13 cellular contexts compared by ENCODE assay signal in genomic region chr20:7195704-7196103, GRCh38.
DNase-seq lines count a peak whose midpoint lies in the region; ATAC-seq lines count a peak whose summit lies in the region.
"Had no signal": no experiment of that assay in that cellular context is flagged by ENCODE, and none has a peak within 500 bp of the region (broad histone marks: within the 10 kb centered on the region; RNA-seq: fewer than 3 reads in every experiment).

No MANE protein-coding gene starts in this region.

- no peak for ATAC-seq in GM18907 (IDR thresholded peaks at IDR 0.05; ENCODE audit: unreplicated experiment)

- DNase-seq in H4 (ENCODE audit: low spot score) (peak; percentile 83), RKO (ENCODE audit: low spot score) (peak; percentile 5), fibroblast of gingiva (ENCODE audit: low read depth) (peak; percentile 85), renal cortical epithelial cell (ENCODE audit: low read depth) (peak; percentile 98), T-helper 2 cell (no peak), CD1c-positive myeloid dendritic cell (ENCODE audit: extremely low spot score) (no peak)
- DNase-seq: activated CD4-positive, alpha-beta T cell treated with anti-CD3 and anti-CD28 coated beads, Interleukin-2, amount 50 U/mL, for 1 hour; activated effector memory CD4-positive, alpha-beta T cell treated with Interleukin-2 at 50 U/mL for 16 hours; erythroblast; NCI-H2171; retina; substantia nigra had no signal

Comparison
In these comparisons a context has a peak if more than half of its experiments do, and no peak if none do; other contexts are left out.
1. DNase-seq: peak in H4 (single experiment), RKO (single experiment), fibroblast of gingiva (single experiment) and renal cortical epithelial cell (single experiment); none in T-helper 2 cell (0 of 5) and CD1c-positive myeloid dendritic cell (single experiment).